ENCODE assay signal across 8 cellular contexts in the genomic region with DNA sequence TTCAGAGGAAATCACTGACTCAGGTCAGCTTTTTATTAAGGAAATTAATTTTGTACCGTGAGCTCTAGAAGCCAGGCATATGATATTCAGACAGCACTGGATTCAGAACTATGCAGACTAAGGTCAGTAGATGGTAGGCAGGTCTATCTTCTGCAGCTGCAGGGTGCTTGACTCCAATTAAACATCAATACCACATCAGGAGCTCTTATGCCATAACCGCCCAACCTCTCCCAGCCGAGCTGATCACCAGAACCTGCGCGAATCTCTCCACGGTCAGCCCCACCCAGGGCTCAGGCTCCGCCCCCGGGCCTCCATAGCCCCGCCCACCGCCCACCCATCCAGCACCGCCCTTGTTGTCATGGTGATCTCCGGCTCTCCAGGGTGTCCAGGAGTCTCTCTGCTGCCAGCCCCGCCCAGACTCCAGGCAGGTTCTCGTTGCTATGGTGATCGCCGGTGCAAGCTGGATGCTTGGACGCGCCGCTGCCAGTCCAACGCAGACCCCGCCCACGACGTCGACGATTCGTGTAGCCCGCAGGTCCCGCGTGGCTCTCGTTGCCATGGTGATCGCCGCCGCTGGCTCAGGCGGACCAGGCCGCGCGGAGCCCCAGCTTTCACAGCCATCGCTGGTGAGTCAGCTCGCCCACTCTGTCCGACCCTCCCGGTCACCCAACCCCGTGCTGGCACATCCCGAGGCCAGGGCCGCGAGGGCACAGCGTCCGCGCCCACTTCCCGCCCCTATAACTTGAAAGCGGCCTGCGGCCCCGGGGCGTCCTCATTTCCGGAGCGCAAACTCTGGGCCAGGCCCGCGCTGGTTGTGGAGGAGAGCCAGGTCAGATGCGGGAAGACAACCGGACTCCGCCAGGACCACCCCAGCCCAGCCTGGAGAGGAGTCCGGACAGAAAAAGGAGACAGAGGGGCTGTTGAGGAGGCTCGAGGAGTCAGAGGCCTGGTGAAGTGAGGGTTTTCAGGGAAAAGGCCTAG. TPM values are rescaled to one million over a fixed set of nuclear protein-coding genes. Genes with fewer than 3 reads are reported as not detected.
DNase-seq lines count a peak whose midpoint lies in the region; ATAC-seq and TF ChIP-seq lines count a peak whose summit lies in the region.

A gene with protein sequence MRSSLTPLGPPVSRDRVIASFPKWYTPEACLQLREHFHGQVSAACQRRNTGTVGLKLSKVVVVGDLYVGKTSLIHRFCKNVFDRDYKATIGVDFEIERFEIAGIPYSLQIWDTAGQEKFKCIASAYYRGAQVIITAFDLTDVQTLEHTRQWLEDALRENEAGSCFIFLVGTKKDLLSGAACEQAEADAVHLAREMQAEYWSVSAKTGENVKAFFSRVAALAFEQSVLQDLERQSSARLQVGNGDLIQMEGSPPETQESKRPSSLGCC (plus strand): TSS at position 552 of the 981 bp plus-strand sequence. CDS start 1,140 bp downstream, outside the sequence.

- H3K4me1 Mint-ChIP-seq in CD8-positive, alpha-beta T cell (ENCODE audit: low read depth): peaks cover 46% of the 10 kb centered on the region
- H3K4me1 Mint-ChIP-seq in activated CD8-positive, alpha-beta memory T cell treated with anti-CD3 and anti-CD28 coated beads, Interleukin-2, amount 10 ng/mL, durations not matched to agents 7 days and 5 days: peaks cover 36% of the 10 kb centered on the region

- H3K4me3 Mint-ChIP-seq in CD8-positive, alpha-beta T cell: peak within 1 kb of the TSS; percentile 78
- peak within 1 kb of the TSS; percentile 68 for H3K4me3 Mint-ChIP-seq in activated CD8-positive, alpha-beta memory T cell treated with anti-CD3 and anti-CD28 coated beads, Interleukin-2, amount 10 ng/mL, durations not matched to agents 7 days and 5 days

- H3K36me3 Mint-ChIP-seq in CD8-positive, alpha-beta T cell: no peaks in the 10 kb centered on the region
- no peaks in the 10 kb centered on the region for H3K36me3 Mint-ChIP-seq in activated CD8-positive, alpha-beta memory T cell treated with anti-CD3 and anti-CD28 coated beads, Interleukin-2, amount 10 ng/mL, durations not matched to agents 7 days and 5 days

- peak; percentile 73 to 94 (median 87) for DNase-seq in CD8-positive, alpha-beta T cell
- DNase-seq in NCI-H774 (lab: John Stamatoyannopoulos, UW) (peak; percentile 98), lower lobe of right lung (peak; percentile 99)
- DNase-seq in activated CD8-positive, alpha-beta memory T cell treated with anti-CD3 and anti-CD28 coated beads, Interleukin-2, amount 10 ng/mL, durations not matched to agents 7 days and 5 days: peak; percentile 92
- DNase-seq in effector memory CD4-positive, alpha-beta T cell: peak; percentile 93 to 98 (median 98)
- peak; percentile 86 for DNase-seq in stimulated activated CD4-positive, alpha-beta T cell treated with anti-CD3 and anti-CD28 coated beads, Interleukin-4, amount 100 ng/mL, for 24 hours

- intact Hi-C loops in CD8-positive, alpha-beta T cell (cut with DNase I, micrococcal nuclease): loop anchor here (1.0 to 10.0 kb wide), 7 partner anchors 29 to 1930 kb away; a partner anchor contains a TSS
- intact Hi-C loops in lower lobe of right lung (cut with DNase I): no loop called here

- no peak for TF ChIP-seq CTCF in CD8-positive, alpha-beta T cell (IDR thresholded peaks at IDR 0.05)
- no peak for TF ChIP-seq CTCF in lower lobe of right lung (IDR thresholded peaks at IDR 0.05)

- no peaks in the 10 kb centered on the region for H3K27me3 ChIP-seq in CD8-positive, alpha-beta T cell (ENCODE audit: insufficient read depth, low read length)
- no peaks in the 10 kb centered on the region for H3K27me3 ChIP-seq in effector memory CD4-positive, alpha-beta T cell (replicated peaks; ENCODE audit: control insufficient read depth, insufficient read depth, low read length, poor library complexity, severe bottlenecking)
- H3K27me3 ChIP-seq in lower lobe of right lung (ENCODE audit: low read depth): no peaks in the 10 kb centered on the region

- H3K27ac ChIP-seq in CD8-positive, alpha-beta T cell (ENCODE audit: low read depth, low read length): peak within 1 kb of the TSS; percentile 71
- H3K27ac ChIP-seq in effector memory CD4-positive, alpha-beta T cell (ENCODE audit: insufficient read depth, low read length, poor library complexity, severe bottlenecking): peak within 1 kb of the TSS; percentile 79
- H3K27ac ChIP-seq in lower lobe of right lung: peak within 1 kb of the TSS; percentile 71

- CTCF ChIA-PET in CD8-positive, alpha-beta T cell (lab: Charles Lee): interaction anchor here (1.0 to 4.4 kb wide), 8 partner anchors 9 to 188 kb away, joined by 3 to 22 read pairs (median 7); no protein-coding TSS in a partner anchor
- CTCF ChIA-PET in activated CD8-positive, alpha-beta memory T cell treated with anti-CD3 and anti-CD28 coated beads, Interleukin-2, amount 10 ng/mL, durations not matched to agents 7 days and 5 days (lab: Charles Lee): interaction anchor here (0.9 to 2.5 kb wide), 8 partner anchors 11 to 141 kb away, joined by 3 to 13 read pairs (median 3); no protein-coding TSS in a partner anchor

- peak within 1 kb of the TSS; percentile 86 for H3K27ac Mint-ChIP-seq in CD8-positive, alpha-beta T cell
- no peak within 1 kb of the TSS for H3K27ac Mint-ChIP-seq in activated CD8-positive, alpha-beta memory T cell treated with anti-CD3 and anti-CD28 coated beads, Interleukin-2, amount 10 ng/mL, durations not matched to agents 7 days and 5 days

- no peaks in the 10 kb centered on the region for H3K36me3 ChIP-seq in CD8-positive, alpha-beta T cell (ENCODE audit: insufficient read depth, low read length)
- H3K36me3 ChIP-seq in effector memory CD4-positive, alpha-beta T cell (ENCODE audit: control insufficient read depth, insufficient read depth, low read length): no peaks in the 10 kb centered on the region
- no peaks in the 10 kb centered on the region for H3K36me3 ChIP-seq in lower lobe of right lung

- H3K9me3 ChIP-seq in CD8-positive, alpha-beta T cell (ENCODE audit: low read length): no peaks in the 10 kb centered on the region
- no peaks in the 10 kb centered on the region for H3K9me3 ChIP-seq in effector memory CD4-positive, alpha-beta T cell (ENCODE audit: control insufficient read depth, low read length)
- no peaks in the 10 kb centered on the region for H3K9me3 ChIP-seq in lower lobe of right lung

- H3K9me3 Mint-ChIP-seq in CD8-positive, alpha-beta T cell: no peaks in the 10 kb centered on the region
- no peaks in the 10 kb centered on the region for H3K9me3 Mint-ChIP-seq in activated CD8-positive, alpha-beta memory T cell treated with anti-CD3 and anti-CD28 coated beads, Interleukin-2, amount 10 ng/mL, durations not matched to agents 7 days and 5 days (ENCODE audit: low read depth)

- H3K4me3 ChIP-seq in CD8-positive, alpha-beta T cell (ENCODE audit: low read depth, low read length): peak within 1 kb of the TSS; percentile 35
- peak within 1 kb of the TSS; percentile 37 for H3K4me3 ChIP-seq in effector memory CD4-positive, alpha-beta T cell (ENCODE audit: insufficient read depth, low read depth, low read length, poor library complexity, severe bottlenecking)
- peak within 1 kb of the TSS; percentile 61 for H3K4me3 ChIP-seq in lower lobe of right lung

- peaks cover 55% of the 10 kb centered on the region for H3K4me1 ChIP-seq in CD8-positive, alpha-beta T cell (ENCODE audit: insufficient read depth, low read length)
- H3K4me1 ChIP-seq in effector memory CD4-positive, alpha-beta T cell (ENCODE audit: control insufficient read depth, insufficient read depth, low read length, poor library complexity, severe bottlenecking): peaks cover 33% of the 10 kb centered on the region
- H3K4me1 ChIP-seq in lower lobe of right lung: peaks cover 59% of the 10 kb centered on the region

- peak; percentile 50 for ATAC-seq in CD8-positive, alpha-beta T cell
- ATAC-seq in HG03097 (IDR thresholded peaks at IDR 0.05; ENCODE audit: low FRiP score, unreplicated experiment): peak; percentile 39
- ATAC-seq in activated CD8-positive, alpha-beta memory T cell treated with anti-CD3 and anti-CD28 coated beads, Interleukin-2, amount 10 ng/mL, durations not matched to agents 7 days and 5 days: peak; percentile 59
- ATAC-seq in lower lobe of right lung: peak; percentile 87 to 90
- ATAC-seq in HG03045 (IDR thresholded peaks at IDR 0.05; ENCODE audit: unreplicated experiment): no peak

- H3K27me3 Mint-ChIP-seq in CD8-positive, alpha-beta T cell (ENCODE audit: low read depth): no peaks in the 10 kb centered on the region
- no peaks in the 10 kb centered on the region for H3K27me3 Mint-ChIP-seq in activated CD8-positive, alpha-beta memory T cell treated with anti-CD3 and anti-CD28 coated beads, Interleukin-2, amount 10 ng/mL, durations not matched to agents 7 days and 5 days

- POLR2A ChIA-PET in CD8-positive, alpha-beta T cell (lab: Charles Lee): interaction anchor here (0.9 kb wide), 1 partner anchor 326 kb away, joined by 3 read pairs; no protein-coding TSS in a partner anchor

RNA-seq across cellular contexts. Expression of the gene that starts here (rescaled TPM):
- total RNA-seq in CD8-positive, alpha-beta T cell: under 1 TPM; 0.52 to 0.64 TPM
- total RNA-seq in activated CD8-positive, alpha-beta memory T cell treated with anti-CD3 and anti-CD28 coated beads, Interleukin-2, amount 10 ng/mL, durations not matched to agents 7 days and 5 days: under 1 TPM; 0.26 to 0.37 TPM
- 9.6 TPM for total RNA-seq in lower lobe of right lung

Comparison
In these comparisons a context has a peak if more than half of its experiments do, and no peak if none do; other contexts are left out.
1. Peak in DNase-seq, ATAC-seq, H3K4me3 ChIP-seq and H3K27ac ChIP-seq in CD8-positive, alpha-beta T cell; RNA of the gene not detected or under 1 TPM.
2. Peak in DNase-seq and ATAC-seq in activated CD8-positive, alpha-beta memory T cell treated with anti-CD3 and anti-CD28 coated beads, Interleukin-2, amount 10 ng/mL, durations not matched to agents 7 days and 5 days; RNA of the gene not detected or under 1 TPM.